ENCODE assay signal across 3 cellular contexts in genomic region chr1:206105612-206106011, GRCh38.
TF ChIP-seq lines count a peak whose summit lies in the region.

No MANE protein-coding gene starts in this region.

TF ChIP-seq in SK-N-SH, 30 proteins besides CTCF, POLR2A, EP300 and RAD21 (continues in another document):
- TF ChIP-seq CHD2 (IDR thresholded peaks at IDR 0.05; ENCODE audit: low read length, partially characterized antibody) (no peak), RXRA (IDR thresholded peaks at IDR 0.05; ENCODE audit: borderline replicate concordance, low read depth) (no peak), MEF2A (IDR thresholded peaks at IDR 0.05; ENCODE audit: borderline replicate concordance, low read depth) (no peak), ZBTB33 (IDR thresholded peaks at IDR 0.05; ENCODE audit: borderline replicate concordance, low read depth) (no peak), MAX (IDR thresholded peaks at IDR 0.05; ENCODE audit: low read depth) (no peak), USF2 (IDR thresholded peaks at IDR 0.05; ENCODE audit: borderline replicate concordance, low read depth, low read length) (no peak), TAF1 (IDR thresholded peaks at IDR 0.05; ENCODE audit: borderline replicate concordance, low read depth, low read length) (no peak), JUND (IDR thresholded peaks at IDR 0.05) (no peak), NRF1 (IDR thresholded peaks at IDR 0.05; ENCODE audit: low read depth, low read length) (no peak), POLR2AphosphoS5 (IDR thresholded peaks at IDR 0.05; ENCODE audit: low read depth, low read length) (no peak), GATA2 (CRISPR knock-in tag; IDR thresholded peaks at IDR 0.05) (no peak), IRF3 (IDR thresholded peaks at IDR 0.05; ENCODE audit: low read depth, low read length) (no peak), FOXJ3 (CRISPR knock-in tag; IDR thresholded peaks at IDR 0.05) (no peak), EZH2phosphoT487 (IDR thresholded peaks at IDR 0.05; ENCODE audit: borderline replicate concordance, low read depth) (no peak), RCOR1 (IDR thresholded peaks at IDR 0.05; ENCODE audit: low read length) (no peak), FOXM1 (IDR thresholded peaks at IDR 0.05; ENCODE audit: low read depth) (no peak)
- TF ChIP-seq, protein P1, sequence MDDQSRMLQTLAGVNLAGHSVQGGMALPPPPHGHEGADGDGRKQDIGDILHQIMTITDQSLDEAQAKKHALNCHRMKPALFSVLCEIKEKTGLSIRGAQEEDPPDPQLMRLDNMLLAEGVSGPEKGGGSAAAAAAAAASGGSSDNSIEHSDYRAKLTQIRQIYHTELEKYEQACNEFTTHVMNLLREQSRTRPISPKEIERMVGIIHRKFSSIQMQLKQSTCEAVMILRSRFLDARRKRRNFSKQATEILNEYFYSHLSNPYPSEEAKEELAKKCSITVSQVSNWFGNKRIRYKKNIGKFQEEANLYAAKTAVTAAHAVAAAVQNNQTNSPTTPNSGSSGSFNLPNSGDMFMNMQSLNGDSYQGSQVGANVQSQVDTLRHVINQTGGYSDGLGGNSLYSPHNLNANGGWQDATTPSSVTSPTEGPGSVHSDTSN (IDR thresholded peaks at IDR 0.05): no peak

TF ChIP-seq in SK-N-SH treated with all-trans-retinoic acid at 6 μM for 48 hours, 23 proteins besides CTCF, POLR2A, EP300 and RAD21:
- TF ChIP-seq, protein P2, sequence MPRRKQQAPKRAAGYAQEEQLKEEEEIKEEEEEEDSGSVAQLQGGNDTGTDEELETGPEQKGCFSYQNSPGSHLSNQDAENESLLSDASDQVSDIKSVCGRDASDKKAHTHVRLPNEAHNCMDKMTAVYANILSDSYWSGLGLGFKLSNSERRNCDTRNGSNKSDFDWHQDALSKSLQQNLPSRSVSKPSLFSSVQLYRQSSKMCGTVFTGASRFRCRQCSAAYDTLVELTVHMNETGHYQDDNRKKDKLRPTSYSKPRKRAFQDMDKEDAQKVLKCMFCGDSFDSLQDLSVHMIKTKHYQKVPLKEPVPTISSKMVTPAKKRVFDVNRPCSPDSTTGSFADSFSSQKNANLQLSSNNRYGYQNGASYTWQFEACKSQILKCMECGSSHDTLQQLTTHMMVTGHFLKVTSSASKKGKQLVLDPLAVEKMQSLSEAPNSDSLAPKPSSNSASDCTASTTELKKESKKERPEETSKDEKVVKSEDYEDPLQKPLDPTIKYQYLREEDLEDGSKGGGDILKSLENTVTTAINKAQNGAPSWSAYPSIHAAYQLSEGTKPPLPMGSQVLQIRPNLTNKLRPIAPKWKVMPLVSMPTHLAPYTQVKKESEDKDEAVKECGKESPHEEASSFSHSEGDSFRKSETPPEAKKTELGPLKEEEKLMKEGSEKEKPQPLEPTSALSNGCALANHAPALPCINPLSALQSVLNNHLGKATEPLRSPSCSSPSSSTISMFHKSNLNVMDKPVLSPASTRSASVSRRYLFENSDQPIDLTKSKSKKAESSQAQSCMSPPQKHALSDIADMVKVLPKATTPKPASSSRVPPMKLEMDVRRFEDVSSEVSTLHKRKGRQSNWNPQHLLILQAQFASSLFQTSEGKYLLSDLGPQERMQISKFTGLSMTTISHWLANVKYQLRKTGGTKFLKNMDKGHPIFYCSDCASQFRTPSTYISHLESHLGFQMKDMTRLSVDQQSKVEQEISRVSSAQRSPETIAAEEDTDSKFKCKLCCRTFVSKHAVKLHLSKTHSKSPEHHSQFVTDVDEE (CRISPR knock-in tag; IDR thresholded peaks at IDR 0.05): no peak
- TF ChIP-seq CSDC2 (CRISPR knock-in tag; IDR thresholded peaks at IDR 0.05) (no peak), OSR1 (CRISPR knock-in tag; IDR thresholded peaks at IDR 0.05) (no peak), POU6F1 (CRISPR knock-in tag; IDR thresholded peaks at IDR 0.05; ENCODE audit: borderline replicate concordance, low read depth) (no peak), CSRNP3 (CRISPR knock-in tag; IDR thresholded peaks at IDR 0.05) (no peak), ZFP30 (CRISPR knock-in tag; IDR thresholded peaks at IDR 0.05) (no peak), TCF4 (CRISPR knock-in tag; IDR thresholded peaks at IDR 0.05; ENCODE audit: borderline replicate concordance) (no peak), SNAI2 (CRISPR knock-in tag; IDR thresholded peaks at IDR 0.05) (no peak), ZNF70 (CRISPR knock-in tag; IDR thresholded peaks at IDR 0.05) (no peak), ZNF8 (CRISPR knock-in tag; IDR thresholded peaks at IDR 0.05) (no peak), ZNF565 (CRISPR knock-in tag; conservative IDR thresholded peaks at IDR 0.05; ENCODE audit: low read depth) (no peak), CREB5 (CRISPR knock-in tag; IDR thresholded peaks at IDR 0.05; ENCODE audit: low read depth) (no peak), TOX (CRISPR knock-in tag; IDR thresholded peaks at IDR 0.05; ENCODE audit: borderline replicate concordance) (no peak), ISL1 (CRISPR knock-in tag; IDR thresholded peaks at IDR 0.05) (no peak)
TF ChIP-seq in SK-N-SH treated with all-trans-retinoic acid at 6 μM for 48 hours: peak in this region for 0.

TF ChIP-seq in endothelial cell of umbilical vein, 7 proteins besides CTCF, POLR2A, EP300 and RAD21:
- no peak for TF ChIP-seq MAX (IDR thresholded peaks at IDR 0.05; ENCODE audit: insufficient read depth, insufficient read length)
- no peak for TF ChIP-seq MYC (IDR thresholded peaks at IDR 0.05; ENCODE audit: low read depth, low read length)
- TF ChIP-seq POLR2AphosphoS5 (IDR thresholded peaks at IDR 0.05; ENCODE audit: insufficient read depth, low read depth, low read length): no peak
- no peak for TF ChIP-seq GATA2 (IDR thresholded peaks at IDR 0.05; ENCODE audit: insufficient read depth, insufficient read length, low read depth, low read length)
- TF ChIP-seq JUN (IDR thresholded peaks at IDR 0.05; ENCODE audit: borderline replicate concordance, insufficient read depth, insufficient read length, low read depth): no peak
- no peak for TF ChIP-seq FOS (IDR thresholded peaks at IDR 0.05; ENCODE audit: borderline replicate concordance, insufficient read depth, low read length)
- no peak for TF ChIP-seq EZH2 (IDR thresholded peaks at IDR 0.05; ENCODE audit: borderline replicate concordance, low read depth, low read length, severe bottlenecking)
